Comparison of ENCODE assay signal across 20 cellular contexts in the genomic region with DNA sequence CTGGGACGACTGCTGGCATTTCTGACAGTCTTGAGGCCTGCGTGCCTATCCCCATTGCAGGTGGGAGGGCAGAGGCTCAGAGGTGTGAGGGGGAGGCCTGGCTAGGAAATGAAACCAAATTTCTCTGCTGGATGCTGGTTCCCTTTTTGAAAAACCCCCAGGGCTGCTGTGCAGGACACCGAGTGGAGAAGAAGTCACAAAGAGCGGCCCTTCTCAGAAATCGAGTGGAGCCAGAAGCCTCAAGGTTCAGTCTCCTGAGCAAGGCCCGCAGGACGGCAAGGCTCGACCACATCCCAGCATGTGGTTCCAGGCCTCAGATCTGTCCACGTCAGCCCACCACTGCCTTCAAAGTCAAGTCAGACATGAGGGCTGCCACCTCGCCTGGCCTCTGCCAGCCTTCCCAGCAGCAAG.
DNase-seq lines count a peak whose midpoint lies in the region; ATAC-seq, FAIRE-seq and TF ChIP-seq lines count a peak whose summit lies in the region.
"Had no signal": no experiment of that assay in that cellular context is flagged by ENCODE, and none has a peak within 500 bp of the region (broad histone marks: within the 10 kb centered on the region; RNA-seq: fewer than 3 reads in every experiment).

No MANE protein-coding gene starts in this region.

- H3K4me3 ChIP-seq in GM12878: no peak overlapping the region
- H3K4me3 ChIP-seq in neuronal stem cell (ENCODE audit: low read length in 2 of 2): no peak overlapping the region
- H3K4me3 ChIP-seq: GM23248, heart right ventricle had no signal

- no peaks in the 10 kb centered on the region for H3K79me2 ChIP-seq in GM12878 (ENCODE audit: control insufficient read depth, insufficient read depth, low read length)

- TF ChIP-seq RAD21 in GM12878 (IDR thresholded peaks at IDR 0.05; ENCODE audit: insufficient read depth, low read depth, low read length): no peak

- no peak for TF ChIP-seq EP300 in GM12878 (IDR thresholded peaks at IDR 0.05; ENCODE audit: borderline replicate concordance in 1 of 2, control insufficient read depth in 1 of 2, low read depth in 2 of 2, low read length in 2 of 2)

- peak; percentile 53 for ATAC-seq in GM12878
- ATAC-seq: activated CD8-positive, alpha-beta memory T cell treated with anti-CD3 and anti-CD28 coated beads, Interleukin-2, amount 10 ng/mL, durations not matched to agents 7 days and 5 days had no signal

- peaks cover 34% of the 10 kb centered on the region for H3K4me1 Mint-ChIP-seq in CD14-positive monocyte
- H3K4me1 Mint-ChIP-seq in activated naive CD4-positive, alpha-beta T cell treated with anti-CD3 and anti-CD28 coated beads for 36 hours (ENCODE audit: low read depth): no peaks in the 10 kb centered on the region

- H3K36me3 ChIP-seq in KOPT-K1 (ENCODE audit: insufficient read depth, low read length): no peaks in the 10 kb centered on the region
- no peaks in the 10 kb centered on the region for H3K36me3 ChIP-seq in GM12878 (ENCODE audit: control insufficient read depth in 2 of 2, insufficient read depth in 2 of 2, low read length in 1 of 2)
- no peaks in the 10 kb centered on the region for H3K36me3 ChIP-seq in neuronal stem cell (replicated peaks in 1 of 2; ENCODE audit: control insufficient read depth in 2 of 2, insufficient read depth in 2 of 2, low read length in 2 of 2)
- H3K36me3 ChIP-seq: heart right ventricle had no signal

- H2BK12ac ChIP-seq in neuronal stem cell (ENCODE audit: low read length): no peak overlapping the region

- H3K79me1 ChIP-seq in neuronal stem cell (ENCODE audit: low read depth, low read length): no peaks in the 10 kb centered on the region

- peak overlapping the region; percentile 86 for H3K14ac ChIP-seq in neuronal stem cell (ENCODE audit: low read length)

- TF ChIP-seq POLR2A in GM12878 (IDR thresholded peaks at IDR 0.05; ENCODE audit: low read depth, low read length): no peak

- in situ Hi-C loops in GM12878 (cut with MboI): loop anchor here (10.0 kb wide), 1 partner anchor 303 kb away; no protein-coding TSS in a partner anchor

- peaks cover 4 to 9% of the 10 kb centered on the region in 2 donors for H3K36me3 Mint-ChIP-seq in CD14-positive monocyte
- no peaks in the 10 kb centered on the region for H3K36me3 Mint-ChIP-seq in activated naive CD4-positive, alpha-beta T cell treated with anti-CD3 and anti-CD28 coated beads for 36 hours (ENCODE audit: low read depth)
- H3K36me3 Mint-ChIP-seq: activated CD8-positive, alpha-beta memory T cell treated with anti-CD3 and anti-CD28 coated beads, Interleukin-2, amount 10 ng/mL, durations not matched to agents 7 days and 5 days had no signal

- H2AFZ ChIP-seq in GM12878 (ENCODE audit: control insufficient read depth, low read depth, low read length) (peak overlapping the region; percentile 15; the same call in 1 of the 2 replicates), neuronal stem cell (ENCODE audit: low read length) (no peak overlapping the region)
- H2AFZ ChIP-seq: GM23248 had no signal

- DNase-seq in CD14-positive monocyte (ENCODE audit: low spot score) (no peak), GM12878 (ENCODE audit: low read depth, low spot score) (no peak), neuronal stem cell (ENCODE audit: low spot score) (no peak), NCI-H226 (no peak), NCI-H1417 treated with DMSO at 0.1 percent for 48 hours (lab: John Stamatoyannopoulos, UW) (no peak)
- DNase-seq in stimulated activated CD4-positive, alpha-beta T cell treated with anti-CD3 and anti-CD28 coated beads, Interleukin-1b, Interleukin-23, amount 100 ng/mL, for 48 hours: no peak
- DNase-seq in activated naive CD4-positive, alpha-beta T cell treated with anti-CD3 and anti-CD28 coated beads for 36 hours: no peak
- DNase-seq: activated CD4-positive, alpha-beta T cell treated with anti-CD3 and anti-CD28 coated beads for 1 hour; activated CD8-positive, alpha-beta memory T cell treated with anti-CD3 and anti-CD28 coated beads, Interleukin-2, amount 10 ng/mL, durations not matched to agents 7 days and 5 days; activated effector memory CD4-positive, alpha-beta T cell treated with Interleukin-2 at 50 U/mL for 16 hours; amniotic stem cell; COR-L47; GM23248; heart right ventricle; mammary epithelial cell; NCI-H1436; NCI-H446; SHP77 treated with DMSO at 0.1 percent for 48 hours had no signal

- H2BK120ac ChIP-seq in neuronal stem cell (ENCODE audit: low read depth, low read length): no peak overlapping the region

- H3K9ac ChIP-seq in GM12878 (ENCODE audit: control insufficient read depth, insufficient read depth, low read length): no peak overlapping the region
- H3K9ac ChIP-seq in neuronal stem cell (ENCODE audit: low read depth, low read length, poor library complexity): no peak overlapping the region
- H3K9ac ChIP-seq: GM23248 had no signal

- H4K8ac ChIP-seq in neuronal stem cell (ENCODE audit: low read depth, low read length): no peak overlapping the region

- H2BK5ac ChIP-seq in neuronal stem cell (ENCODE audit: low read length): no peak overlapping the region

- no TSS peak for BruUV-seq in GM12878 (replicated peaks; lab: Mats Ljungman, UMichigan)

- TF ChIP-seq CTCF in CD14-positive monocyte (IDR thresholded peaks at IDR 0.05) (no peak), GM12878 (IDR thresholded peaks at IDR 0.05 in 2 of 3, conservative IDR thresholded peaks at IDR 0.05 in 1 of 3; ENCODE audit: control insufficient read depth in 2 of 3, extremely low read depth in 1 of 3, insufficient read depth in 1 of 3, low read depth in 3 of 3, low read length in 3 of 3) (no peak)

- intact Hi-C loops in CD14-positive monocyte (cut with micrococcal nuclease): loop anchor here in 1 of 2 donors (10.0 kb wide), 1 partner anchor 153 kb away; no protein-coding TSS in a partner anchor
- intact Hi-C loops in GM12878 (cut with micrococcal nuclease; ENCODE audit: unreplicated experiment): no loop called here
- intact Hi-C loops in activated naive CD4-positive, alpha-beta T cell treated with anti-CD3 and anti-CD28 coated beads for 36 hours (cut with micrococcal nuclease): no loop called here

- H3K27me3 ChIP-seq in GM12878 (replicated peaks in 1 of 2; ENCODE audit: control insufficient read depth in 2 of 2, insufficient read depth in 2 of 2, low read length in 1 of 2) (peaks cover 0 to 1% of the 10 kb centered on the region in 2 experiments; a peak in 1 of 4 replicates), neuronal stem cell (ENCODE audit: control insufficient read depth in 3 of 3, insufficient read depth in 3 of 3, low read depth in 1 of 3, low read length in 3 of 3) (peaks cover 0 to 46% (median 9%) of the 10 kb centered on the region in 3 experiments)

- RAD21 ChIA-PET in GM12878 (lab: Charles Lee; ENCODE audit: unreplicated experiment): no interaction called here

- no peak overlapping the region for H4K91ac ChIP-seq in neuronal stem cell (ENCODE audit: low read depth, low read length, poor library complexity)

- H3K23ac ChIP-seq in neuronal stem cell (ENCODE audit: low read depth, low read length, poor library complexity): no peak overlapping the region

- H3K27ac ChIP-seq in KOPT-K1 (ENCODE audit: low read depth, low read length, poor library complexity, severe bottlenecking): peak overlapping the region; percentile 34
- H3K27ac ChIP-seq in GM12878 (ENCODE audit: control insufficient read depth, insufficient read depth): no peak overlapping the region
- no peak overlapping the region for H3K27ac ChIP-seq in neuronal stem cell (replicated peaks; ENCODE audit: low read length)
- H3K27ac ChIP-seq: GM23248 had no signal

- H2AK5ac ChIP-seq in neuronal stem cell (ENCODE audit: low read depth, low read length): peak overlapping the region; percentile 31

- H4K20me1 ChIP-seq in GM12878 (ENCODE audit: control insufficient read depth, insufficient read depth): no peaks in the 10 kb centered on the region

- peak overlapping the region; percentile 39 for H3K4me3 Mint-ChIP-seq in CD14-positive monocyte
- no peak overlapping the region for H3K4me3 Mint-ChIP-seq in activated naive CD4-positive, alpha-beta T cell treated with anti-CD3 and anti-CD28 coated beads for 36 hours
- H3K4me3 Mint-ChIP-seq: activated CD8-positive, alpha-beta memory T cell treated with anti-CD3 and anti-CD28 coated beads, Interleukin-2, amount 10 ng/mL, durations not matched to agents 7 days and 5 days; nephron had no signal

- WGBS in GM12878 (ENCODE audit: insufficient coverage, insufficient replicate concordance, low lambda C conversion rate, missing lambda C conversion rate): 43% methylated on average over 10 of the region's 10 CpGs
- no CpG with 5 or more reads among the region's 10 CpGs for WGBS in neuronal stem cell (ENCODE audit: extremely low coverage in 2 of 2, insufficient read length in 2 of 2, insufficient replicate concordance in 1 of 2), 2 donors

- no peak overlapping the region for H3K4ac ChIP-seq in neuronal stem cell (ENCODE audit: low read length)

- CTCF ChIA-PET in GM12878 (lab: Yijun Ruan, JAX): no interaction called here
- CTCF ChIA-PET in activated naive CD4-positive, alpha-beta T cell treated with anti-CD3 and anti-CD28 coated beads for 36 hours (lab: Charles Lee): no interaction called here

- SMC1A ChIA-PET in GM12878 (lab: Charles Lee; ENCODE audit: uncharacterized antibody, unreplicated experiment): interaction anchor here (1.1 kb wide), 1 partner anchor 10 kb away, joined by 3 read pairs; no protein-coding TSS in a partner anchor

- H3K18ac ChIP-seq in neuronal stem cell (ENCODE audit: low read length): peak overlapping the region; percentile 44

- H3K4me1 ChIP-seq in GM12878 (ENCODE audit: control insufficient read depth, insufficient read depth, low read length) (peaks cover 10% of the 10 kb centered on the region), neuronal stem cell (ENCODE audit: control insufficient read depth in 2 of 2, insufficient read depth in 1 of 2, low read depth in 1 of 2, low read length in 2 of 2) (peaks cover 0 to 9% of the 10 kb centered on the region in 2 donors)

- H3K9me3 ChIP-seq in KOPT-K1 (ENCODE audit: insufficient read depth, low read length, poor library complexity, severe bottlenecking): peaks cover 19% of the 10 kb centered on the region
- no peaks in the 10 kb centered on the region; the same call in 1 of the 3 replicates for H3K9me3 ChIP-seq in GM12878 (replicated peaks; ENCODE audit: control insufficient read depth, insufficient read depth, low read length)
- H3K9me3 ChIP-seq in neuronal stem cell (replicated peaks in 1 of 2; ENCODE audit: control insufficient read depth in 2 of 2, insufficient read depth in 1 of 2, low read depth in 1 of 2, low read length in 2 of 2): peaks cover 0 to 3% of the 10 kb centered on the region in 2 donors

- no peak overlapping the region for H2BK15ac ChIP-seq in neuronal stem cell (ENCODE audit: low read length)

- POLR2A ChIA-PET in GM12878 (lab: Charles Lee): no interaction called here

- H3K4me2 ChIP-seq in GM12878 (ENCODE audit: control insufficient read depth, insufficient read depth) (0 out of 2 replicates have a peak overlapping the region, but pooled peaks have one; percentile 17), neuronal stem cell (ENCODE audit: insufficient read depth, low read length, poor library complexity, severe bottlenecking) (no peak overlapping the region)

- no peak for FAIRE-seq in GM12878 (lab: Jason Lieb, UNC)

- peaks cover 15 to 26% (median 18%) of the 10 kb centered on the region in 3 donors for H3K27me3 Mint-ChIP-seq in CD14-positive monocyte (ENCODE audit: low read depth in 3 of 3)
- peaks cover 29% of the 10 kb centered on the region for H3K27me3 Mint-ChIP-seq in activated naive CD4-positive, alpha-beta T cell treated with anti-CD3 and anti-CD28 coated beads for 36 hours (ENCODE audit: low read depth)

- peaks cover 11 to 27% (median 19%) of the 10 kb centered on the region in 7 donors for H3K9me3 Mint-ChIP-seq in CD14-positive monocyte
- peaks cover 19% of the 10 kb centered on the region for H3K9me3 Mint-ChIP-seq in activated naive CD4-positive, alpha-beta T cell treated with anti-CD3 and anti-CD28 coated beads for 36 hours

- peak overlapping the region; percentile 76 to 92 (median 86) for H3K27ac Mint-ChIP-seq in CD14-positive monocyte
- no peak overlapping the region for H3K27ac Mint-ChIP-seq in activated naive CD4-positive, alpha-beta T cell treated with anti-CD3 and anti-CD28 coated beads for 36 hours
- H3K27ac Mint-ChIP-seq: activated CD8-positive, alpha-beta memory T cell treated with anti-CD3 and anti-CD28 coated beads, Interleukin-2, amount 10 ng/mL, durations not matched to agents 7 days and 5 days had no signal
